In the genomic region with DNA sequence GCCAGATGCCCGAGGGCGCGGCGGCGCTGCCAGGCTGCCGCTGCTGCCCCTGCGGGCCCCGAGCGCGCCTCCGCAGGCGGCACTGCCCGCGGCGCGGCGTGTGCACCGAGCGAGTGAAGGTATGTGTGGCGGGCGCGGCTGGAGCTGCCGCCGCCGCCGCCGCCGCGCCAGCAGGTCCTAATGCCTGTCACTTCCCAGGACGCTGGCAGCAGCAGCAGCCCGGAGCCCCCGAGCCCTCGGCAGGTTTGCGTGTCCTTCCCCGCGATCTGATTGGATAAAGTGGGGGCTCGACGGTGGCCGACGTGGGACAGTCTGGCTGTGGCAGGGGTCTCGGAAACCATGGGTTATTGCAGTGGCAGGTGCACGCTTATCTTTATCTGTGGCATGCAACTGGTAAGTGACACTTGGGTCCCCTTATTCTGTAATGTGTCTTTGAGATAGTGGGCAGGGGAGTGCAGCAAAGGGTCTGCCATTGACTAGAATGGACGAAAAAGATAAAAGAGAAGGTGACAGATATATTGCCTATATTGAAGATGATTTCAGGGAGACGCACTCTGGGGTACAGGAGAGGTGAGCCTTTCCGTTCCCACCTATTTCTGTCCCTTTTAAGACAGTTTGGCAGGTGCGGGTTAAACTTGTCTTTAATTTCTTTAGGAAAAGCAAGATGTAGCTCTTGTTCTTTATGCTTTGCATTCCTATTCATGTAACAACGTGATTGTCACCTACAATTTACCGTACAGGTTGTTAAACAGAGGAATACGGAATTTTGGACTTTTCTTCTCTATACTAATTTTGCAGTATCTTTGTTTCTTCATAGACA, we compare ENCODE assay signal across 1 cellular context.
TF ChIP-seq lines count a peak whose summit lies in the region.

A gene (plus strand): TSS at position 4 of the 820 bp plus-strand sequence.

TF ChIP-seq in IMR-90, 13 proteins besides CTCF, POLR2A, EP300 and RAD21 (continued from another document):
- no peak for TF ChIP-seq CEBPB (IDR thresholded peaks at IDR 0.05; ENCODE audit: low read depth, low read length)
